Comparison of ENCODE assay signal across 14 cellular contexts in the genomic region with DNA sequence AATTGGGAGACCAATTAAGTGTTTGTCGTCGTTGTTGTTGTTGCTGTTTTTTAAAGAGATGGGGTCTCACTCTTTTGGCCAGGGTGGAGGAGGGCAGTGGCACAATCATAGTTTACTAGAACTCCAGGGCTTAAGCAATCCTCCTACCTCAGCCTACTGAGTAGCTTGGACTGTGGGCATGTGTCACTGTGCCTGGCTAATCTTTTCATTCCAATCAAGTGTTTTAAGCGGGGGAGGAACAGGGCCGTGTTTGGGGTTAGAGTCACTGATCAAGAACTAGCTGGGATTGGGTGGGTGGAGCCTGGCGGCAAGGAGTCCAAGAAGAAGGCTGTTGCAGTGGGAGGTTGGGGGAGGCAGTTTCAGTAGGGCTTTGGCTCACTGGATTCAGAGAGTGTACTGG.
DNase-seq lines count a peak whose midpoint lies in the region; ATAC-seq lines count a peak whose summit lies in the region.
"Had no signal": no experiment of that assay in that cellular context is flagged by ENCODE, and none has a peak within 500 bp of the region (broad histone marks: within the 10 kb centered on the region; RNA-seq: fewer than 3 reads in every experiment).

No MANE protein-coding gene starts in this region.

- peak; percentile 81 for DNase-seq in ELR (ENCODE audit: low read depth)
- peak; percentile 88 for DNase-seq in NCI-H82 (lab: John Stamatoyannopoulos, UW)
- peak; percentile 14 for DNase-seq in fibroblast of gingiva (ENCODE audit: low read depth)
- DNase-seq in non-pigmented ciliary epithelial cell (ENCODE audit: low read depth), result peak; percentile 63
- no peak for DNase-seq in cerebellar nuclear complex (lab: John Stamatoyannopoulos, UW)
- DNase-seq in HuH-7.5 (ENCODE audit: low spot score), result no peak
- no peak for DNase-seq in germinal center (ENCODE audit: low spot score)
- DNase-seq: activated CD8-positive, alpha-beta memory T cell treated with anti-CD3 and anti-CD28 coated beads, Interleukin-2, amount 10 ng/mL, durations not matched to agents 7 days and 5 days; CD4-positive, alpha-beta T cell; erythroblast; kidney; NCI-H1694 treated with DMSO at 0.1 percent for 48 hours; psoas muscle had no signal

- ATAC-seq in GM21360 (IDR thresholded peaks at IDR 0.05; ENCODE audit: unreplicated experiment), result no peak
- ATAC-seq: activated CD8-positive, alpha-beta memory T cell treated with anti-CD3 and anti-CD28 coated beads, Interleukin-2, amount 10 ng/mL, durations not matched to agents 7 days and 5 days had no signal

Comparison
In these comparisons a context has a peak if more than half of its experiments do, and no peak if none do; other contexts are left out.
1. DNase-seq: peak in ELR (single experiment), NCI-H82 (single experiment), fibroblast of gingiva (single experiment) and non-pigmented ciliary epithelial cell (single experiment); none in cerebellar nuclear complex (0 of 2), HuH-7.5 (single experiment) and germinal center (single experiment).